ENCODE assay signal across 8 cellular contexts in the genomic region with DNA sequence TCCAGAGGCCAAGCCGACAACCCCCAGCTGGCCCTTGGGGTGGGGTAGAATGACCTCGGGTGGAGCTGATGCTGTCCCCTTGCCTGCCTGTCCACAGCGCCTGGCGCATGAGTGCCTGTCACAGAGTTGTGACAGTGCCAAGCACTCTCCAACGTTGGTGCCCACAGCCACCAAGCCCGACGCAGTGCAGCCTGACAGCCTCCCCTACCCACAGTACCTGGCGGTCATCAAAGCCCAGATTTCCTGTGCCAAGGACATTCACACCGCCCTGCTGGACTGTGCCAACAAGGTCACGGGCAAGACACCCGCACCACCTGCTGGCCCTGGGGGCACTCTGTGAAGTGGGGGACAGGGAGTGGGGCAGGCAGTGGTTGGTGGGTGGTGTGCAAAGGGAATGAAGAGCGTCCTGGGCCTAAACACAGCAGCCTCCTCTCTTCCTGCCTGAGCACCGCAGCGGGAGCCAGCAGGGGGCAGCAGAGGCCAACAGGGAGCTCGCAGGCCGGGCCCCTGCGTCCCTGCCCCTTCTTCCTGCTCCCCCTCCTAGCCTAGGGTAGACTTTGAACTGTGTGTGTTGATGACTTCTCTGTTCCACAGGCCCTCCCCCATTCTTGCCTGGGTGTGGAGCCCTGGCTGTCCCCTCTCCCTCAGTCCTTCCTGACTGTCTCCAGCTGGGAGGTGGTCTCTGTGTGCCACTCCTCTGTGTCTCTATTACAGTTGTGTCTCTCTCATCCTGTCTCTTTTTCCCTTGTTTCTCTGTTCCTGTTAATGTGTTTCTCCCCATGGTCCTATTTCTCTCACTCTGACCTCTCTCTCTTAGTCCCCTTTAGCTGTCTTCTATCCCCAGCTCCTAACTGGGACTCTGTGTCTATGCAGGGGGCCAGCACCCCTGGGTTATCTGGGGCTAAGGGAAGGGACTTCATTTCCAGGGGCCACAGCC. TPM values are rescaled to one million over a fixed set of nuclear protein-coding genes. Genes with fewer than 3 reads are reported as not detected.
A peak's percentile ranks its signal among the peaks of the same experiment; 100 is the strongest.
DNase-seq lines count a peak whose midpoint lies in the region; TF ChIP-seq lines count a peak whose summit lies in the region.

No MANE protein-coding gene starts in this region.

- H3K27me3 ChIP-seq in neutrophil, result no peaks in the 10 kb centered on the region

- H3K27ac ChIP-seq in neutrophil, result peak overlapping the region; percentile 98

- peaks cover 27% of the 10 kb centered on the region for H3K36me3 ChIP-seq in neutrophil

- H3K4me3 ChIP-seq in fibroblast of villous mesenchyme (ENCODE audit: low read depth, low read length) (no peak overlapping the region), neutrophil (ENCODE audit: low read depth in 1 of 2, low read length in 1 of 2) (peak overlapping the region; percentile 67 to 74)

- peaks cover 56 to 57% of the 10 kb centered on the region in 2 experiments for H3K4me1 ChIP-seq in neutrophil (ENCODE audit: control insufficient read depth in 1 of 2, insufficient read depth in 1 of 2, low read depth in 1 of 2, low read length in 1 of 2)

- no peaks in the 10 kb centered on the region for H3K9me3 ChIP-seq in neutrophil

- DNase-seq in AML-193 (lab: John Stamatoyannopoulos, UW) (peak; percentile 72 to 80), GM19240 (ENCODE audit: insufficient read length, low spot score) (peak; percentile 62), LoVo (ENCODE audit: low spot score) (peak; percentile 88), SIG-M5 treated with dmso at 0.1 percent for 504 hours (lab: John Stamatoyannopoulos, UW; ENCODE audit: unreplicated experiment) (peak; percentile 91), activated gamma-delta T cell (lab: John Stamatoyannopoulos, UW) (peak; percentile 83), fibroblast of villous mesenchyme (ENCODE audit: low read depth) (peak; percentile 87), superior temporal gyrus (ENCODE audit: extremely low spot score) (peak; percentile 82)

- TF ChIP-seq CTCF in fibroblast of villous mesenchyme (IDR thresholded peaks at IDR 0.05; ENCODE audit: insufficient read depth, low read depth, low read length), result peak; percentile 98
- peak; percentile 98 for TF ChIP-seq CTCF in neutrophil (IDR thresholded peaks at IDR 0.05)

RNA-seq across cellular contexts. Expression of gene MED29, which starts 6.5 kb away (rescaled TPM):
- 22.0 and 22.2 TPM in 2 replicates for total RNA-seq in fibroblast of villous mesenchyme

RNA-seq across cellular contexts. Expression of gene PAF1, which starts 6.7 kb away (rescaled TPM):
- 29.6 and 33.2 TPM in 2 replicates for total RNA-seq in fibroblast of villous mesenchyme

RNA-seq across cellular contexts. Expression of gene ZFP36, which starts 9.0 kb away (rescaled TPM):
- 5.8 and 8.6 TPM in 2 replicates for total RNA-seq in fibroblast of villous mesenchyme

RNA-seq across cellular contexts. Expression of gene PLEKHG2, which starts 14.8 kb away (rescaled TPM):
- 25.0 and 39.3 TPM in 2 replicates for total RNA-seq in fibroblast of villous mesenchyme

RNA-seq across cellular contexts. Expression of gene RPS16, which starts 38.1 kb away (rescaled TPM):
- 43.2 and 48.3 TPM in 2 replicates for total RNA-seq in fibroblast of villous mesenchyme
